Comparison of ENCODE assay signal across 20 cellular contexts in the genomic region with DNA sequence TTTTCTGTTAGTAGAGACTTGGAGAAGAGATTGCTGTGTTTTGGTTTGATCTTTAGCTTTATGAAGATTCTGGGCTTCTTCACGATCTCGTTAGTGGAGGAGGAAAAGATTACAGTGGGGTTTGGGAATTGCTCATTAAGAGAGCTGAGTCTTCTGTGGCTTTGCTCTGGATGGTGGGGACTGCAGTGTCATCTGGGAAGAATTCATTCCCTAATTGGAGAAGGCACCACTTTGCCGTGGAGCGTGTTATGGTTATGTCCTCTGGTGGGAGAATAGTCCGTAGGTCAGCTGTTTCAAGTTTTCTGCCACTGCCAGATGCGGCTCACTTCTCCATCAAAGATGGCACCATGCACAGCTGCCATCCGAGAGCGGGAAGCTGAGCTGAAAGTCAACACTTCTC.
DNase-seq lines count a peak whose midpoint lies in the region; ATAC-seq and TF ChIP-seq lines count a peak whose summit lies in the region.
"Had no signal": no experiment of that assay in that cellular context is flagged by ENCODE, and none has a peak within 500 bp of the region (broad histone marks: within the 10 kb centered on the region; RNA-seq: fewer than 3 reads in every experiment).

No MANE protein-coding gene starts in this region.

- in situ Hi-C loops in IMR-90 (cut with MboI; ENCODE audit: low sequenced_read_pairs), result no loop called here

- H3K4me3 Mint-ChIP-seq in CD14-positive monocyte, result no peak overlapping the region
- peak overlapping the region; percentile 2 for H3K4me3 Mint-ChIP-seq in stimulated activated memory B cell treated with anti-CD40 and anti-IgM and Interleukin-4, amounts not matched to agents 10 μg/mL and 1 μg/mL and 100 μg/mL, for 72 hours

- intact Hi-C loops in CD14-positive monocyte (cut with micrococcal nuclease) (loop anchor here (2.0 to 10.0 kb wide), 3 partner anchors 25 to 121 kb away; a partner anchor contains a TSS), IMR-90 (cut with micrococcal nuclease) (loop anchor here (5.0 kb wide), 2 partner anchors 94 to 161 kb away; no protein-coding TSS in a partner anchor), left cardiac atrium (cut with DNase I) (no loop called here)

- no peak overlapping the region; the same call in 1 of the 2 replicates for H4K5ac ChIP-seq in IMR-90 (ENCODE audit: low read depth, low read length)

- no peak overlapping the region for H2AK9ac ChIP-seq in IMR-90 (replicated peaks; ENCODE audit: low read depth, low read length, poor library complexity)

- CTCF ChIA-PET in IMR-90 (lab: Yijun Ruan, JAX), result no interaction called here

- no peak overlapping the region for H3K23ac ChIP-seq in IMR-90 (ENCODE audit: low read depth, low read length)

- no peak overlapping the region for H2BK15ac ChIP-seq in IMR-90 (ENCODE audit: low read depth, low read length)

- H3K9me3 Mint-ChIP-seq in CD14-positive monocyte, result peaks cover 0 to 4% (median 0%) of the 10 kb centered on the region in 7 donors
- H3K9me3 Mint-ChIP-seq in stimulated activated memory B cell treated with anti-CD40 and anti-IgM and Interleukin-4, amounts not matched to agents 10 μg/mL and 1 μg/mL and 100 μg/mL, for 72 hours, result no peaks in the 10 kb centered on the region

- H3K4me1 ChIP-seq in IMR-90 (ENCODE audit: control insufficient read depth, insufficient read depth, low read length), result peaks cover 12% of the 10 kb centered on the region
- H3K4me1 ChIP-seq: prostate gland had no signal

- H3K27ac ChIP-seq in IMR-90 (ENCODE audit: insufficient read depth, low read length), result no peak overlapping the region

- no peaks in the 10 kb centered on the region for H3K27me3 Mint-ChIP-seq in CD14-positive monocyte (ENCODE audit: low read depth in 3 of 3)
- no peaks in the 10 kb centered on the region for H3K27me3 Mint-ChIP-seq in stimulated activated memory B cell treated with anti-CD40 and anti-IgM and Interleukin-4, amounts not matched to agents 10 μg/mL and 1 μg/mL and 100 μg/mL, for 72 hours

- H3K36me3 Mint-ChIP-seq in CD14-positive monocyte, result peaks cover 57 to 69% of the 10 kb centered on the region in 2 donors
- H3K36me3 Mint-ChIP-seq in stimulated activated memory B cell treated with anti-CD40 and anti-IgM and Interleukin-4, amounts not matched to agents 10 μg/mL and 1 μg/mL and 100 μg/mL, for 72 hours, result peaks cover 60% of the 10 kb centered on the region

- ATAC-seq in IMR-90 (ENCODE audit: low read depth) (no peak), GM18909 (IDR thresholded peaks at IDR 0.05; ENCODE audit: poor library complexity, unreplicated experiment) (no peak), left cardiac atrium (no peak)
- ATAC-seq in stimulated activated memory B cell treated with anti-CD40 and anti-IgM and Interleukin-4, amounts not matched to agents 10 μg/mL and 1 μg/mL and 100 μg/mL, for 72 hours, result no peak

- no peak overlapping the region for H3K9ac ChIP-seq in IMR-90 (ENCODE audit: low read depth, low read length)

- peak overlapping the region; percentile 63 to 92 (median 87) for H3K27ac Mint-ChIP-seq in CD14-positive monocyte
- H3K27ac Mint-ChIP-seq in stimulated activated memory B cell treated with anti-CD40 and anti-IgM and Interleukin-4, amounts not matched to agents 10 μg/mL and 1 μg/mL and 100 μg/mL, for 72 hours, result peak overlapping the region; percentile 84

- H3K4me2 ChIP-seq in IMR-90 (ENCODE audit: low read depth, low read length), result no peak overlapping the region

- BruUV-seq in IMR-90 (replicated peaks; lab: Mats Ljungman, UMichigan), result no TSS peak

- H2AK5ac ChIP-seq in IMR-90 (ENCODE audit: low read depth, low read length), result no peak overlapping the region

- no peak overlapping the region; the same call in 1 of the 2 replicates for H3K4ac ChIP-seq in IMR-90 (ENCODE audit: low read depth, low read length)

- H3K9me3 ChIP-seq in IMR-90 (ENCODE audit: control insufficient read depth, insufficient read depth, low read length), result no peaks in the 10 kb centered on the region
- H3K9me3 ChIP-seq: BE2C, prostate gland had no signal

- H3K4me1 Mint-ChIP-seq in CD14-positive monocyte, result peaks cover 67% of the 10 kb centered on the region
- peaks cover 95% of the 10 kb centered on the region for H3K4me1 Mint-ChIP-seq in stimulated activated memory B cell treated with anti-CD40 and anti-IgM and Interleukin-4, amounts not matched to agents 10 μg/mL and 1 μg/mL and 100 μg/mL, for 72 hours

- no peak overlapping the region for H2AFZ ChIP-seq in IMR-90 (replicated peaks; ENCODE audit: low read length, poor library complexity)

- H3K27me3 ChIP-seq in IMR-90 (ENCODE audit: control insufficient read depth, insufficient read depth, low read length), result no peaks in the 10 kb centered on the region
- H3K27me3 ChIP-seq: BE2C had no signal

- no peak overlapping the region; a peak in 1 of 4 replicates for H4K8ac ChIP-seq in IMR-90 (ENCODE audit: low read depth in 2 of 2, low read length in 2 of 2)

- TF ChIP-seq CTCF in CD14-positive monocyte (IDR thresholded peaks at IDR 0.05), result no peak
- TF ChIP-seq CTCF in IMR-90 (conservative IDR thresholded peaks at IDR 0.05; ENCODE audit: low read depth, low read length), result no peak

- H2BK5ac ChIP-seq in IMR-90 (ENCODE audit: low read depth, low read length, poor library complexity, severe bottlenecking), result no peak overlapping the region

- TF ChIP-seq POLR2A in IMR-90 (IDR thresholded peaks at IDR 0.05; ENCODE audit: low read depth, low read length), result no peak

- H3K4me3 ChIP-seq in IMR-90 (ENCODE audit: insufficient read depth, low read depth, low read length), result no peak overlapping the region
- H3K4me3 ChIP-seq: prostate gland had no signal

- peak overlapping the region; percentile 14; the same call in 1 of the 2 replicates for H3K18ac ChIP-seq in IMR-90 (ENCODE audit: low read depth, low read length)

- DNase-seq in CD14-positive monocyte (ENCODE audit: low spot score), result no peak
- DNase-seq in IMR-90, result no peak
- DNase-seq in fibroblast of peridontal ligament (ENCODE audit: extremely low read depth), result peak; percentile 26
- DNase-seq in activated CD4-positive, alpha-beta T cell treated with anti-CD3 and anti-CD28 coated beads, Interleukin-2, amount 50 U/mL, for 4 hours, result no peak
- no peak for DNase-seq in left cardiac atrium
- DNase-seq: activated CD4-positive, alpha-beta T cell treated with anti-CD3 and anti-CD28 coated beads, Interleukin-2, amount 50 U/mL, for 48 hours; activated naive CD4-positive, alpha-beta T cell treated with Interleukin-2 at 50 U/mL for 16 hours; BE2C; cortex of kidney; mesendoderm; NCI-H1436 treated with DMSO at 0.1 percent for 48 hours; NCI-H2171; NCI-H69; OCI-M1; SHP77 treated with DMSO at 0.1 percent for 48 hours; stimulated activated CD8-positive, alpha-beta memory T cell treated with anti-CD3 and anti-CD28 coated beads, Interleukin-4, amount 100 ng/mL, for 48 hours; T-helper 1 cell had no signal

- H3K9me1 ChIP-seq in IMR-90 (ENCODE audit: insufficient read depth, low read length), result peaks cover 5% of the 10 kb centered on the region

- POLR2A ChIA-PET in IMR-90 (lab: Charles Lee; ENCODE audit: unreplicated experiment), result no interaction called here

- no peak overlapping the region for H4K91ac ChIP-seq in IMR-90 (ENCODE audit: insufficient read depth, low read depth, low read length)

- dilution Hi-C loops in IMR-90 (cut with HindIII; ENCODE audit: low sequenced_read_pairs, unreplicated experiment), result no loop called here

- TF ChIP-seq RAD21 in IMR-90 (IDR thresholded peaks at IDR 0.05; ENCODE audit: low read length), result no peak

- no peak overlapping the region for H2BK20ac ChIP-seq in IMR-90 (ENCODE audit: low read depth, low read length)

- H3K56ac ChIP-seq in IMR-90 (ENCODE audit: extremely low read depth, insufficient read depth, low read length), result no peak overlapping the region

- no peak overlapping the region for H3K14ac ChIP-seq in IMR-90 (replicated peaks; ENCODE audit: low read depth, low read length)

- WGBS in IMR-90 (ENCODE audit: extremely low coverage in 2 of 2, insufficient read length in 1 of 2), 2 experiments, result 100% methylated on average over 2 of the region's 8 CpGs; no CpG with 5 or more reads in 1 of the 2 experiments

- H4K20me1 ChIP-seq in IMR-90 (ENCODE audit: insufficient read depth, low read length), result no peaks in the 10 kb centered on the region

- no peak overlapping the region for H2BK120ac ChIP-seq in IMR-90 (ENCODE audit: low read depth, low read length)

- H3K79me1 ChIP-seq in IMR-90 (ENCODE audit: low read depth in 1 of 2, low read length in 2 of 2), result no peaks in the 10 kb centered on the region

- H3K36me3 ChIP-seq in IMR-90 (ENCODE audit: control insufficient read depth, insufficient read depth, low read length), result no peaks in the 10 kb centered on the region
- H3K36me3 ChIP-seq: BE2C, prostate gland had no signal

TF ChIP-seq in IMR-90, 13 proteins besides CTCF, POLR2A, EP300 and RAD21:
- TF ChIP-seq NFE2L2 (IDR thresholded peaks at IDR 0.05; ENCODE audit: low read depth, low read length), result no peak

Comparison
In these comparisons a context has a peak if more than half of its experiments do, and no peak if none do; other contexts are left out.
1. intact Hi-C loops: an anchor here in CD14-positive monocyte (2.0 to 10.0 kb wide) and IMR-90 (5.0 kb wide); none called in left cardiac atrium.